9 cellular contexts compared by ENCODE assay signal in the genomic region with DNA sequence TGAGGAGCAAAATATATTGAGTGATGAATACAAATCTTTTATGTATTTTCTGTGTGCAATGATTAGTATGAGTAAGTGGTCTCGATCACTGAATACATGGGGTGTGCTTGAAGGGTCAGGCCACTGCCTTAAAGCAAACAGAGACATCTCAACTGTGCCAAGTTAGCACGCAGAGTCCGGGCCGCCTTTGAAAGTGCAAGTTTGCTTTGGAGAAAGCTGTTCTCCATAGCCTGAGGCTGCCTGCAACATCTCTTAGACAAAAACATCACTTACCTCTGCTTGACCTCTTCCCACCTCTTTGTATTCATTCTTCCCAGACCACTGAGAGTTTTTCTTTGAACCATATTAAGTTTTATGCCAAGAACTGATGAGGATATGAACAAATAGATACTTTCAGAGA.
DNase-seq lines count a peak whose midpoint lies in the region; FAIRE-seq and TF ChIP-seq lines count a peak whose summit lies in the region.
"Had no signal": no experiment of that assay in that cellular context is flagged by ENCODE, and none has a peak within 500 bp of the region (broad histone marks: within the 10 kb centered on the region; RNA-seq: fewer than 3 reads in every experiment).

No MANE protein-coding gene starts in this region.

- H3K27ac ChIP-seq in dorsolateral prefrontal cortex, result peak overlapping the region in 53 of 59 donors; percentile 3 to 95 (median 87)
- H3K27ac ChIP-seq in sigmoid colon, result peak overlapping the region in 3 of 4 donors; percentile 4 to 56 (median 54)
- no peak overlapping the region for H3K27ac ChIP-seq in coronary artery

- no peak for TF ChIP-seq POLR2A in sigmoid colon (IDR thresholded peaks at IDR 0.05)
- TF ChIP-seq POLR2A in H54 (IDR thresholded peaks at IDR 0.05; ENCODE audit: low read depth, low read length), result no peak

- TF ChIP-seq CTCF in dorsolateral prefrontal cortex (IDR thresholded peaks at IDR 0.05 in 54 of 56, conservative IDR thresholded peaks at IDR 0.05 in 2 of 56; ENCODE audit: low read depth in 1 of 56, partially characterized antibody in 56 of 56) (no peak), sigmoid colon (IDR thresholded peaks at IDR 0.05) (no peak), coronary artery (IDR thresholded peaks at IDR 0.05) (no peak)

- DNase-seq in M059J (ENCODE audit: low read depth) (peak; percentile 85), NCI-H2196 treated with DMSO at 0.1 percent for 48 hours (lab: John Stamatoyannopoulos, UW; ENCODE audit: unreplicated experiment) (peak; percentile 96), dorsolateral prefrontal cortex (peak in 2 of 10 donors; percentile 32 to 34), sigmoid colon (peak; percentile 60), NAMALWA (ENCODE audit: low spot score) (no peak), H54 (ENCODE audit: insufficient read length, low spot score) (no peak), coronary artery (ENCODE audit: low spot score) (no peak)
- DNase-seq: activated T-cell treated with anti-CD3 and anti-CD28 coated beads, Interleukin-2, amount 50 U/mL, for 24 hours had no signal

- no peak for TF ChIP-seq EP300 in sigmoid colon (IDR thresholded peaks at IDR 0.05)

- WGBS in sigmoid colon, 2 donors, result 49 to 57% methylated on average over 4 of the region's 4 CpGs

- H3K4me3 ChIP-seq in dorsolateral prefrontal cortex (peak overlapping the region in 2 of 59 donors; percentile 7 to 16), sigmoid colon (no peak overlapping the region), coronary artery (no peak overlapping the region)

- no peak for FAIRE-seq in H54 (lab: Jason Lieb, UNC)
- FAIRE-seq: bronchial epithelial cell had no signal

- peaks cover 0 to 42% (median 27%) of the 10 kb centered on the region in 4 donors for H3K4me1 ChIP-seq in sigmoid colon

- H3K9me3 ChIP-seq in sigmoid colon, result no peaks in the 10 kb centered on the region

- no peaks in the 10 kb centered on the region for H3K36me3 ChIP-seq in sigmoid colon

- intact Hi-C loops in dorsolateral prefrontal cortex (cut with DNase I), result no loop called here
- intact Hi-C loops in sigmoid colon (cut with DNase I), result no loop called here

- H3K27me3 ChIP-seq in dorsolateral prefrontal cortex, result no peaks in the 10 kb centered on the region
- H3K27me3 ChIP-seq in sigmoid colon, result no peaks in the 10 kb centered on the region

Comparison
In these comparisons a context has a peak if more than half of its experiments do, and no peak if none do; other contexts are left out.
1. DNase-seq: peak in M059J (single experiment), NCI-H2196 treated with DMSO at 0.1 percent for 48 hours (single experiment) and sigmoid colon (single experiment); none in NAMALWA (single experiment), H54 (single experiment) and coronary artery (single experiment).
2. H3K27ac ChIP-seq: peak in dorsolateral prefrontal cortex (53 of 59) and sigmoid colon (3 of 4); none in coronary artery (0 of 2).